ENCODE assay signal across 9 cellular contexts in the genomic region with DNA sequence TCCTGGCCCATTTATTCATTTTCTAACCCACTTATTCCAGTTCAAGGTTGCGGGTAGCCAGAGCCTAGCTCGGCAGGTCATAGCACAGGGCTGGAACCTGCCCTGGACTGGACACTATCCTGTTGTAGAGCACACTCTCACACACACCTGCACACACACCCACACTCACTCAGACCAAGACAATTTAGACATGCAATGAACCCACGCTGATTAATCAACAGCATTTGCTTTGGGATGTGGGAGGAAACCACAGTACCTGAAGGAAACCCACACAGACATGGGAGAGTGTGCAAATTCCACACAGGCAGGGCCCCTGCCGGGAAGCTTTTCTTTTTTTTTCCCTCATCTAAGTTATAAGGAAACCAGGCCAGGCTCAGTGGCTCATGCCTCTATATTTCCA. TPM values are rescaled to one million over a fixed set of nuclear protein-coding genes. Genes with fewer than 3 reads are reported as not detected.
"Had no signal": no experiment of that assay in that cellular context is flagged by ENCODE, and none has a peak within 500 bp of the region (broad histone marks: within the 10 kb centered on the region; RNA-seq: fewer than 3 reads in every experiment).

No MANE protein-coding gene starts in this region.

- H3K9ac ChIP-seq: KMS-11 had no signal

- H3K4me3 Mint-ChIP-seq: GM23338, IgD-negative memory B cell had no signal

- DNase-seq: H7, KBM-7 had no signal

- ATAC-seq: GM23338, HCT116, HepG2 had no signal

- H3K27ac Mint-ChIP-seq: GM23338, IgD-negative memory B cell had no signal

- H3K36me3 ChIP-seq: HAP-1 had no signal

- FAIRE-seq: HepG2 had no signal

- H2AFZ ChIP-seq: GM23338 had no signal

- H3K36me3 Mint-ChIP-seq: IgD-negative memory B cell had no signal

- H3K4me3 ChIP-seq: GM23338, HAP-1 had no signal

- H3K4me2 ChIP-seq: GM23338, KMS-11 had no signal

- H3K27me3 Mint-ChIP-seq: IgD-negative memory B cell had no signal

- H3K27ac ChIP-seq: HL-60, KMS-11 had no signal

- H3K4me1 Mint-ChIP-seq: IgD-negative memory B cell had no signal

RNA-seq across cellular contexts. Expression of a gene that starts 34.8 kb away (rescaled TPM):
- polyA plus RNA-seq: IgD-negative memory B cell had no signal
